ENCODE assay signal across 7 cellular contexts in the genomic region with DNA sequence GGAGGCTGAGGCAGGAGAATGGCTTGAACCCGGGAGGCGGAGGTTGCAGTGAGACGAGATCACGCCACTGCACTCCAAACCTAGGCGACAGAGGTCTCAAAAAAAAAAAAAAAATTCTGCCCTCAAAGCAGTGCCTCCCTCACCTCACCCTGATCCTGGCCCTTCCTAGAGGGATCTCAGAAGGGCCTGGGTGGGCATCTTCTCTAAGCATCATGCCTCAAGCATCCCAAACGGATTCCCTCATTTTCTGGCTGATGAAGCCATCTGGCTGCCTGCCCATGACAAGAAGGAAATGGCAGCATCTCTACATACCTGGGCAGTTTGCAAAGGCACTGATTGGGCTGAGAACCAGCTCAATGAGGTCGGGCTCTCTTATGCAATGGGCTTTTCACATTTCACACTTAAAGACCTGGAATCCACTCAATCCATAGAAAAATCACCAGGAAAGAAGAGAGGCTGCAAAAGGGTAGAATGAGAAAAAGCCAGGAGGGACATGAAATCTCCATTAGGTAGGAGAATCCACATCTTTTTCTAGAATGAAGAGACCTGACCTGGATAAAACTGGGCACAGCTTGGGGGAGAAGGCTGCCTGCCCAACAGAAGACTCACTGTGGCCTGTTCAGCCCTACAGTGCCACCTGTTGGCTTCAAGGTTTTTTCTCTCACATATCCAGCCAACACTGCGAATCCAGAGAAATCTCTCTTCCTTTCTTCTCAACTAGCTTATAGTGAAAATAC. TPM values are rescaled to one million over a fixed set of nuclear protein-coding genes. Genes with fewer than 3 reads are reported as not detected.
A peak's percentile ranks its signal among the peaks of the same experiment; 100 is the strongest.
DNase-seq lines count a peak whose midpoint lies in the region; FAIRE-seq and TF ChIP-seq lines count a peak whose summit lies in the region.

No MANE protein-coding gene starts in this region.

- TF ChIP-seq CTCF in endodermal cell (conservative IDR thresholded peaks at IDR 0.05) (peak; percentile 86), nephron (IDR thresholded peaks at IDR 0.05; ENCODE audit: unreplicated experiment in 3 of 3) (peak; percentile 61 to 69 (median 62))

- peaks cover 100% of the 10 kb centered on the region for H3K36me3 ChIP-seq in endodermal cell (ENCODE audit: control insufficient read depth, insufficient read depth, low read length)

- 80 to 85% methylated on average over 7 to 8 of the region's 8 CpGs for WGBS in endodermal cell (ENCODE audit: insufficient coverage in 1 of 2, insufficient read length in 1 of 2), 2 experiments

- in situ Hi-C loops in Caki2 (cut with HindIII; ENCODE audit: low pct_unique_long_range_greater_than_20kb, low sequenced_read_pairs), result loop anchor here (25.0 kb wide), 1 partner anchor 120 kb away; no protein-coding TSS in a partner anchor

- H3K27ac ChIP-seq in endodermal cell (ENCODE audit: low read depth, low read length), result no peak overlapping the region

- H3K4me1 Mint-ChIP-seq in endodermal cell (peaks cover 14% of the 10 kb centered on the region), nephron (peaks cover 12% of the 10 kb centered on the region)

- DNase-seq in Caki2 (ENCODE audit: low read depth), result peak; percentile 63
- peak; percentile 14 for DNase-seq in GM19239 (ENCODE audit: insufficient read length, low spot score)
- DNase-seq in RKO (ENCODE audit: low spot score), result peak; percentile 63
- DNase-seq in endodermal cell, result peak; percentile 82
- no peak for DNase-seq in stimulated activated CD8-positive, alpha-beta memory T cell treated with anti-CD3 and anti-CD28 coated beads, Interleukin-4, amount 100 ng/mL, for 48 hours
- no peak for DNase-seq in NCI-H446 treated with DMSO at 0.1 percent for 48 hours (lab: John Stamatoyannopoulos, UW)

- no peak overlapping the region for H3K4me3 ChIP-seq in endodermal cell (ENCODE audit: low read length)

- H3K9me3 Mint-ChIP-seq in endodermal cell, result peaks cover 8% of the 10 kb centered on the region
- no peaks in the 10 kb centered on the region for H3K9me3 Mint-ChIP-seq in nephron

- H3K36me3 Mint-ChIP-seq in endodermal cell (ENCODE audit: low read depth), result peaks cover 67% of the 10 kb centered on the region
- peaks cover 16% of the 10 kb centered on the region for H3K36me3 Mint-ChIP-seq in nephron (ENCODE audit: low read depth)

- peaks cover 8% of the 10 kb centered on the region for H3K9me3 ChIP-seq in endodermal cell (ENCODE audit: control insufficient read depth, low read length)

- H3K27me3 ChIP-seq in endodermal cell (ENCODE audit: control insufficient read depth, insufficient read depth, low read length, poor library complexity, severe bottlenecking), result no peaks in the 10 kb centered on the region

- H3K9ac ChIP-seq in endodermal cell (ENCODE audit: extremely low read depth, low read length, poor library complexity, severe bottlenecking), result no peak overlapping the region

- H3K4me3 Mint-ChIP-seq in endodermal cell (no peak overlapping the region), nephron (no peak overlapping the region)

- H3K27ac Mint-ChIP-seq in endodermal cell (no peak overlapping the region), nephron (no peak overlapping the region)

- peaks cover 11% of the 10 kb centered on the region for H3K4me1 ChIP-seq in endodermal cell (ENCODE audit: control insufficient read depth, insufficient read depth, low read length)

- peak; percentile 87 for FAIRE-seq in GM19239 (lab: Jason Lieb, UNC)

- no peaks in the 10 kb centered on the region for H3K27me3 Mint-ChIP-seq in endodermal cell (ENCODE audit: insufficient read depth)
- peaks cover 4% of the 10 kb centered on the region for H3K27me3 Mint-ChIP-seq in nephron (ENCODE audit: low read depth)

RNA-seq across cellular contexts. Expression of gene PDLIM1, which starts 48.1 kb away (rescaled TPM):
- total RNA-seq in Caki2 (2014; rRNA removed; shearing (Covaris generic); ENCODE audit: low replicate concordance), result 14.8 and 16.9 TPM in 2 replicates
- total RNA-seq in endodermal cell, result 100 to 1,000 TPM in 1 of 2 donors, 10 to 100 TPM in 1; 93.9 to 158 TPM
- polyA plus RNA-seq in endodermal cell (2013, experiment 1 of 2), result 133 TPM
- polyA plus RNA-seq in endodermal cell (2013, experiment 2 of 2), result 133 TPM

RNA-seq across cellular contexts. Expression of gene ACSM6, which starts 48.7 kb away (rescaled TPM):
- 0.10 TPM in 1 of 2 replicates, not detected in the other for total RNA-seq in Caki2 (2014; rRNA removed; shearing (Covaris generic); ENCODE audit: low replicate concordance)
- not detected for total RNA-seq in endodermal cell
- polyA plus RNA-seq in endodermal cell (2013, experiment 1 of 2), result not detected
- not detected for polyA plus RNA-seq in endodermal cell (2013, experiment 2 of 2)

Comparison
In these comparisons a context has a peak if more than half of its experiments do, and no peak if none do; other contexts are left out.
1. DNase-seq: peak in Caki2 (single experiment), GM19239 (single experiment), RKO (single experiment) and endodermal cell (single experiment); none in stimulated activated CD8-positive, alpha-beta memory T cell treated with anti-CD3 and anti-CD28 coated beads, Interleukin-4, amount 100 ng/mL, for 48 hours (single experiment) and NCI-H446 treated with DMSO at 0.1 percent for 48 hours (single experiment).